1 cellular context compared by ENCODE assay signal in genomic region chr17:45409659-45410076, GRCh38.
TF ChIP-seq lines count a peak whose summit lies in the region.

No MANE protein-coding gene starts in this region.

TF ChIP-seq in H1, 55 proteins besides CTCF, POLR2A, EP300 and RAD21 (continued from another document):
- TF ChIP-seq CHD7 (IDR thresholded peaks at IDR 0.05; ENCODE audit: insufficient replicate concordance, low read length), result no peak
- TF ChIP-seq ASH2L (IDR thresholded peaks at IDR 0.05; ENCODE audit: low read length), result no peak
- TF ChIP-seq TEAD4 (IDR thresholded peaks at IDR 0.05; ENCODE audit: low read depth, low read length), result no peak
- no peak for TF ChIP-seq PHF8 (conservative IDR thresholded peaks at IDR 0.05; ENCODE audit: low read depth, low read length)
- no peak for TF ChIP-seq ZNF274 (IDR thresholded peaks at IDR 0.05; ENCODE audit: borderline replicate concordance, extremely low read depth, low read length)
- no peak for TF ChIP-seq NANOG (IDR thresholded peaks at IDR 0.05; ENCODE audit: insufficient read depth, low read depth, low read length, poor library complexity, severe bottlenecking)
- no peak for TF ChIP-seq CBX5 (IDR thresholded peaks at IDR 0.05; ENCODE audit: low read depth, low read length)
- TF ChIP-seq RFX5 (IDR thresholded peaks at IDR 0.05; ENCODE audit: borderline replicate concordance, low read depth, low read length), result no peak
- no peak for TF ChIP-seq TBP (IDR thresholded peaks at IDR 0.05; ENCODE audit: low read depth, low read length)
